Comparison of ENCODE assay signal across 1 cellular context in genomic region chr10:71076473-71077142, GRCh38.
TF ChIP-seq lines count a peak whose summit lies in the region.

No MANE protein-coding gene starts in this region.

TF ChIP-seq in H1, 55 proteins besides CTCF, POLR2A, EP300 and RAD21:
- TF ChIP-seq, protein P1, sequence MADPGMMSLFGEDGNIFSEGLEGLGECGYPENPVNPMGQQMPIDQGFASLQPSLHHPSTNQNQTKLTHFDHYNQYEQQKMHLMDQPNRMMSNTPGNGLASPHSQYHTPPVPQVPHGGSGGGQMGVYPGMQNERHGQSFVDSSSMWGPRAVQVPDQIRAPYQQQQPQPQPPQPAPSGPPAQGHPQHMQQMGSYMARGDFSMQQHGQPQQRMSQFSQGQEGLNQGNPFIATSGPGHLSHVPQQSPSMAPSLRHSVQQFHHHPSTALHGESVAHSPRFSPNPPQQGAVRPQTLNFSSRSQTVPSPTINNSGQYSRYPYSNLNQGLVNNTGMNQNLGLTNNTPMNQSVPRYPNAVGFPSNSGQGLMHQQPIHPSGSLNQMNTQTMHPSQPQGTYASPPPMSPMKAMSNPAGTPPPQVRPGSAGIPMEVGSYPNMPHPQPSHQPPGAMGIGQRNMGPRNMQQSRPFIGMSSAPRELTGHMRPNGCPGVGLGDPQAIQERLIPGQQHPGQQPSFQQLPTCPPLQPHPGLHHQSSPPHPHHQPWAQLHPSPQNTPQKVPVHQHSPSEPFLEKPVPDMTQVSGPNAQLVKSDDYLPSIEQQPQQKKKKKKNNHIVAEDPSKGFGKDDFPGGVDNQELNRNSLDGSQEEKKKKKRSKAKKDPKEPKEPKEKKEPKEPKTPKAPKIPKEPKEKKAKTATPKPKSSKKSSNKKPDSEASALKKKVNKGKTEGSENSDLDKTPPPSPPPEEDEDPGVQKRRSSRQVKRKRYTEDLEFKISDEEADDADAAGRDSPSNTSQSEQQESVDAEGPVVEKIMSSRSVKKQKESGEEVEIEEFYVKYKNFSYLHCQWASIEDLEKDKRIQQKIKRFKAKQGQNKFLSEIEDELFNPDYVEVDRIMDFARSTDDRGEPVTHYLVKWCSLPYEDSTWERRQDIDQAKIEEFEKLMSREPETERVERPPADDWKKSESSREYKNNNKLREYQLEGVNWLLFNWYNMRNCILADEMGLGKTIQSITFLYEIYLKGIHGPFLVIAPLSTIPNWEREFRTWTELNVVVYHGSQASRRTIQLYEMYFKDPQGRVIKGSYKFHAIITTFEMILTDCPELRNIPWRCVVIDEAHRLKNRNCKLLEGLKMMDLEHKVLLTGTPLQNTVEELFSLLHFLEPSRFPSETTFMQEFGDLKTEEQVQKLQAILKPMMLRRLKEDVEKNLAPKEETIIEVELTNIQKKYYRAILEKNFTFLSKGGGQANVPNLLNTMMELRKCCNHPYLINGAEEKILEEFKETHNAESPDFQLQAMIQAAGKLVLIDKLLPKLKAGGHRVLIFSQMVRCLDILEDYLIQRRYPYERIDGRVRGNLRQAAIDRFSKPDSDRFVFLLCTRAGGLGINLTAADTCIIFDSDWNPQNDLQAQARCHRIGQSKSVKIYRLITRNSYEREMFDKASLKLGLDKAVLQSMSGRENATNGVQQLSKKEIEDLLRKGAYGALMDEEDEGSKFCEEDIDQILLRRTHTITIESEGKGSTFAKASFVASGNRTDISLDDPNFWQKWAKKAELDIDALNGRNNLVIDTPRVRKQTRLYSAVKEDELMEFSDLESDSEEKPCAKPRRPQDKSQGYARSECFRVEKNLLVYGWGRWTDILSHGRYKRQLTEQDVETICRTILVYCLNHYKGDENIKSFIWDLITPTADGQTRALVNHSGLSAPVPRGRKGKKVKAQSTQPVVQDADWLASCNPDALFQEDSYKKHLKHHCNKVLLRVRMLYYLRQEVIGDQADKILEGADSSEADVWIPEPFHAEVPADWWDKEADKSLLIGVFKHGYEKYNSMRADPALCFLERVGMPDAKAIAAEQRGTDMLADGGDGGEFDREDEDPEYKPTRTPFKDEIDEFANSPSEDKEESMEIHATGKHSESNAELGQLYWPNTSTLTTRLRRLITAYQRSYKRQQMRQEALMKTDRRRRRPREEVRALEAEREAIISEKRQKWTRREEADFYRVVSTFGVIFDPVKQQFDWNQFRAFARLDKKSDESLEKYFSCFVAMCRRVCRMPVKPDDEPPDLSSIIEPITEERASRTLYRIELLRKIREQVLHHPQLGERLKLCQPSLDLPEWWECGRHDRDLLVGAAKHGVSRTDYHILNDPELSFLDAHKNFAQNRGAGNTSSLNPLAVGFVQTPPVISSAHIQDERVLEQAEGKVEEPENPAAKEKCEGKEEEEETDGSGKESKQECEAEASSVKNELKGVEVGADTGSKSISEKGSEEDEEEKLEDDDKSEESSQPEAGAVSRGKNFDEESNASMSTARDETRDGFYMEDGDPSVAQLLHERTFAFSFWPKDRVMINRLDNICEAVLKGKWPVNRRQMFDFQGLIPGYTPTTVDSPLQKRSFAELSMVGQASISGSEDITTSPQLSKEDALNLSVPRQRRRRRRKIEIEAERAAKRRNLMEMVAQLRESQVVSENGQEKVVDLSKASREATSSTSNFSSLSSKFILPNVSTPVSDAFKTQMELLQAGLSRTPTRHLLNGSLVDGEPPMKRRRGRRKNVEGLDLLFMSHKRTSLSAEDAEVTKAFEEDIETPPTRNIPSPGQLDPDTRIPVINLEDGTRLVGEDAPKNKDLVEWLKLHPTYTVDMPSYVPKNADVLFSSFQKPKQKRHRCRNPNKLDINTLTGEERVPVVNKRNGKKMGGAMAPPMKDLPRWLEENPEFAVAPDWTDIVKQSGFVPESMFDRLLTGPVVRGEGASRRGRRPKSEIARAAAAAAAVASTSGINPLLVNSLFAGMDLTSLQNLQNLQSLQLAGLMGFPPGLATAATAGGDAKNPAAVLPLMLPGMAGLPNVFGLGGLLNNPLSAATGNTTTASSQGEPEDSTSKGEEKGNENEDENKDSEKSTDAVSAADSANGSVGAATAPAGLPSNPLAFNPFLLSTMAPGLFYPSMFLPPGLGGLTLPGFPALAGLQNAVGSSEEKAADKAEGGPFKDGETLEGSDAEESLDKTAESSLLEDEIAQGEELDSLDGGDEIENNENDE (IDR thresholded peaks at IDR 0.05; ENCODE audit: insufficient replicate concordance, low read length): no peak
- no peak for TF ChIP-seq NRF1 (IDR thresholded peaks at IDR 0.05; ENCODE audit: low read depth, low read length)
- no peak for TF ChIP-seq SP4 (IDR thresholded peaks at IDR 0.05; ENCODE audit: low read length)
- TF ChIP-seq CREB1 (IDR thresholded peaks at IDR 0.05): no peak
- no peak for TF ChIP-seq BRCA1 (IDR thresholded peaks at IDR 0.05; ENCODE audit: low read depth, low read length)
- TF ChIP-seq NANOG (IDR thresholded peaks at IDR 0.05; ENCODE audit: insufficient read depth, low read depth, low read length, poor library complexity, severe bottlenecking): no peak
- TF ChIP-seq, protein P2, sequence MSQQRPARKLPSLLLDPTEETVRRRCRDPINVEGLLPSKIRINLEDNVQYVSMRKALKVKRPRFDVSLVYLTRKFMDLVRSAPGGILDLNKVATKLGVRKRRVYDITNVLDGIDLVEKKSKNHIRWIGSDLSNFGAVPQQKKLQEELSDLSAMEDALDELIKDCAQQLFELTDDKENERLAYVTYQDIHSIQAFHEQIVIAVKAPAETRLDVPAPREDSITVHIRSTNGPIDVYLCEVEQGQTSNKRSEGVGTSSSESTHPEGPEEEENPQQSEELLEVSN (IDR thresholded peaks at IDR 0.05): no peak
- TF ChIP-seq RXRA (IDR thresholded peaks at IDR 0.05; ENCODE audit: insufficient read depth, low read depth, low read length): no peak
- no peak for TF ChIP-seq FOSL1 (IDR thresholded peaks at IDR 0.05; ENCODE audit: insufficient read depth, low read depth, low read length)
- TF ChIP-seq JUND (IDR thresholded peaks at IDR 0.05; ENCODE audit: low read length): no peak
- no peak for TF ChIP-seq BCL11A (IDR thresholded peaks at IDR 0.05; ENCODE audit: low read depth in 2 of 2, low read length in 2 of 2)
- TF ChIP-seq SP2 (IDR thresholded peaks at IDR 0.05; ENCODE audit: low read length): no peak
- TF ChIP-seq MAFK (IDR thresholded peaks at IDR 0.05; ENCODE audit: low read depth, low read length): no peak
- TF ChIP-seq CEBPB (IDR thresholded peaks at IDR 0.05; ENCODE audit: low read depth, low read length): no peak
- TF ChIP-seq GTF2F1 (IDR thresholded peaks at IDR 0.05; ENCODE audit: borderline replicate concordance, low read depth, low read length): no peak
- no peak for TF ChIP-seq GABPA (IDR thresholded peaks at IDR 0.05; ENCODE audit: borderline replicate concordance, insufficient read depth, low read length)
- TF ChIP-seq SRF (IDR thresholded peaks at IDR 0.05; ENCODE audit: low read depth, low read length): no peak
- no peak for TF ChIP-seq HDAC6 (IDR thresholded peaks at IDR 0.05; ENCODE audit: low read depth, low read length)
